Comparison of ENCODE assay signal across 10 cellular contexts in genomic region chr1:51736702-51737101, GRCh38.
DNase-seq lines count a peak whose midpoint lies in the region; ATAC-seq, FAIRE-seq and TF ChIP-seq lines count a peak whose summit lies in the region.
"Had no signal": no experiment of that assay in that cellular context is flagged by ENCODE, and none has a peak within 500 bp of the region (broad histone marks: within the 10 kb centered on the region; RNA-seq: fewer than 3 reads in every experiment).

No MANE protein-coding gene starts in this region.

- no peaks in the 10 kb centered on the region for H3K9me3 Mint-ChIP-seq in T-helper 2 cell treated with Interferon-gamma antibody and Interleukin-4, amounts not matched to agents 5 μg/mL and 100 μg/mL, for 36 hours
- H3K9me3 Mint-ChIP-seq in activated CD8-positive, alpha-beta T cell treated with anti-CD3 and anti-CD28 coated beads for 36 hours = no peaks in the 10 kb centered on the region

- no peaks in the 10 kb centered on the region for H3K9me3 ChIP-seq in K562 (replicated peaks; ENCODE audit: control insufficient read depth, insufficient read depth, low read depth, low read length)
- H3K9me3 ChIP-seq in right lobe of liver = no peaks in the 10 kb centered on the region

- TF ChIP-seq POLR2A in K562 (conservative IDR thresholded peaks at IDR 0.05) (no peak), right lobe of liver (IDR thresholded peaks at IDR 0.05) (no peak)

- H3K9ac ChIP-seq in K562 (ENCODE audit: insufficient read depth in 1 of 2, low read depth in 2 of 2, low read length in 2 of 2) = no peak overlapping the region; a peak in 1 of 4 replicates

- H3K4me1 Mint-ChIP-seq in T-helper 2 cell treated with Interferon-gamma antibody and Interleukin-4, amounts not matched to agents 5 μg/mL and 100 μg/mL, for 36 hours (ENCODE audit: low read depth) = peaks cover 33% of the 10 kb centered on the region
- peaks cover 52% of the 10 kb centered on the region for H3K4me1 Mint-ChIP-seq in activated CD8-positive, alpha-beta T cell treated with anti-CD3 and anti-CD28 coated beads for 36 hours (ENCODE audit: low read depth)

- H3K4me2 ChIP-seq in K562 (ENCODE audit: insufficient read depth, low read length) = 0 out of 2 replicates have a peak overlapping the region, but pooled peaks have one; percentile 6

- no peaks in the 10 kb centered on the region for H3K9me1 ChIP-seq in K562 (ENCODE audit: control insufficient read depth, insufficient read depth, low read length)

- BruUV-seq in K562 (replicated peaks; lab: Mats Ljungman, UMichigan) = no TSS peak

- H3K27ac Mint-ChIP-seq in T-helper 2 cell treated with Interferon-gamma antibody and Interleukin-4, amounts not matched to agents 5 μg/mL and 100 μg/mL, for 36 hours = no peak overlapping the region
- H3K27ac Mint-ChIP-seq in activated CD8-positive, alpha-beta T cell treated with anti-CD3 and anti-CD28 coated beads for 36 hours = no peak overlapping the region

- H4K20me1 ChIP-seq in K562 (replicated peaks; ENCODE audit: control insufficient read depth, insufficient read depth, low read length) = peaks cover 14% of the 10 kb centered on the region; the same call in 1 of the 2 replicates

- TF ChIP-seq EP300 in Ishikawa (IDR thresholded peaks at IDR 0.05; ENCODE audit: borderline replicate concordance) (no peak), K562 (IDR thresholded peaks at IDR 0.05; ENCODE audit: low read length) (peak; percentile 52; the same call in 1 of the 2 replicates)

- in situ Hi-C loops in K562 (cut with MboI) = no loop called here

- no peaks in the 10 kb centered on the region for H3K36me3 Mint-ChIP-seq in T-helper 2 cell treated with Interferon-gamma antibody and Interleukin-4, amounts not matched to agents 5 μg/mL and 100 μg/mL, for 36 hours (ENCODE audit: low read depth)
- H3K36me3 Mint-ChIP-seq in activated CD8-positive, alpha-beta T cell treated with anti-CD3 and anti-CD28 coated beads for 36 hours (ENCODE audit: low read depth) = no peaks in the 10 kb centered on the region

- ATAC-seq in K562 = peak; percentile 36
- peak in 3 of 4 donors; percentile 38 to 51 (median 40) for ATAC-seq in right lobe of liver
- no peak for ATAC-seq in activated CD8-positive, alpha-beta T cell treated with anti-CD3 and anti-CD28 coated beads for 36 hours

- no peak overlapping the region for H2AFZ ChIP-seq in K562 (ENCODE audit: low read depth, low read length)

- H3K27ac ChIP-seq in K562 (ENCODE audit: extremely low read depth, low read depth, low read length) (peak overlapping the region; percentile 69; the same call in 2 of the 3 replicates), right lobe of liver (peak overlapping the region in 2 of 3 donors; percentile 52 to 53)

- peaks cover 100% of the 10 kb centered on the region for H3K79me2 ChIP-seq in K562 (ENCODE audit: control insufficient read depth, insufficient read depth, low read length)

- TF ChIP-seq RAD21 in Ishikawa (IDR thresholded peaks at IDR 0.05; ENCODE audit: low read depth) (no peak), K562 (CRISPR knock-in tag; conservative IDR thresholded peaks at IDR 0.05 in 1 of 2, IDR thresholded peaks at IDR 0.05 in 1 of 2) (no peak)

- intact Hi-C loops in K562 (cut with micrococcal nuclease) = loop anchor here (10.0 kb wide), 1 partner anchor 762 kb away; the partner anchor contains the start of gene CDKN2C
- intact Hi-C loops in right lobe of liver (cut with DNase I) = no loop called here
- intact Hi-C loops in activated CD8-positive, alpha-beta T cell treated with anti-CD3 and anti-CD28 coated beads for 36 hours (cut with micrococcal nuclease) = no loop called here

- H3K36me3 ChIP-seq in K562 (ENCODE audit: control insufficient read depth, insufficient read depth, low read length) = peaks cover 5% of the 10 kb centered on the region; the same call in 1 of the 3 replicates
- no peaks in the 10 kb centered on the region for H3K36me3 ChIP-seq in right lobe of liver

- H3K4me3 ChIP-seq in K562 = no peak overlapping the region
- H3K4me3 ChIP-seq in right lobe of liver = no peak overlapping the region

- no peaks in the 10 kb centered on the region for H3K27me3 Mint-ChIP-seq in T-helper 2 cell treated with Interferon-gamma antibody and Interleukin-4, amounts not matched to agents 5 μg/mL and 100 μg/mL, for 36 hours (ENCODE audit: low read depth)
- no peaks in the 10 kb centered on the region for H3K27me3 Mint-ChIP-seq in activated CD8-positive, alpha-beta T cell treated with anti-CD3 and anti-CD28 coated beads for 36 hours

- TF ChIP-seq CTCF in K562 (IDR thresholded peaks at IDR 0.05 in 2 of 3, conservative IDR thresholded peaks at IDR 0.05 in 1 of 3; ENCODE audit: insufficient read depth in 2 of 3, low read depth in 1 of 3, low read length in 3 of 3) = no peak
- no peak for TF ChIP-seq CTCF in right lobe of liver (IDR thresholded peaks at IDR 0.05)
- TF ChIP-seq CTCF in activated CD8-positive, alpha-beta T cell treated with anti-CD3 and anti-CD28 coated beads for 36 hours (IDR thresholded peaks at IDR 0.05) = no peak

- H3K27me3 ChIP-seq in K562 (ENCODE audit: control insufficient read depth in 2 of 2, insufficient read depth in 2 of 2, low read length in 2 of 2) (no peaks in the 10 kb centered on the region), right lobe of liver (no peaks in the 10 kb centered on the region)

- no peak overlapping the region for H3K4me3 Mint-ChIP-seq in T-helper 2 cell treated with Interferon-gamma antibody and Interleukin-4, amounts not matched to agents 5 μg/mL and 100 μg/mL, for 36 hours
- H3K4me3 Mint-ChIP-seq in activated CD8-positive, alpha-beta T cell treated with anti-CD3 and anti-CD28 coated beads for 36 hours = no peak overlapping the region

- H3K4me1 ChIP-seq in K562 (replicated peaks in 1 of 2; ENCODE audit: control insufficient read depth in 2 of 2, insufficient read depth in 2 of 2, low read length in 2 of 2) (peaks cover 21 to 74% of the 10 kb centered on the region in 2 experiments), right lobe of liver (peaks cover 0 to 45% (median 14%) of the 10 kb centered on the region in 4 donors)

- CTCF ChIA-PET in K562 (lab: Yijun Ruan, JAX; ENCODE audit: low intra/inter-chr PET ratio) = no interaction called here
- CTCF ChIA-PET in activated CD8-positive, alpha-beta T cell treated with anti-CD3 and anti-CD28 coated beads for 36 hours (lab: Charles Lee) = interaction anchor here (2.1 kb wide), 1 partner anchor 12 kb away, joined by 5 read pairs; no protein-coding TSS in a partner anchor

- DNase-seq in Ammon's horn (ENCODE audit: low spot score) = peak; percentile 19
- DNase-seq in K562 (ENCODE audit: extremely low read depth in 1 of 4, low spot score in 3 of 4) = peak; percentile 24 to 92 (median 40)
- no peak for DNase-seq in right lobe of liver
- no peak for DNase-seq in NCI-H187 (lab: John Stamatoyannopoulos, UW)
- DNase-seq in KG1 (lab: John Stamatoyannopoulos, UW) = no peak
- no peak for DNase-seq in T-helper 2 cell treated with Interferon-gamma antibody and Interleukin-4, amounts not matched to agents 5 μg/mL and 100 μg/mL, for 36 hours (ENCODE audit: low spot score)
- DNase-seq in activated CD8-positive, alpha-beta T cell treated with anti-CD3 and anti-CD28 coated beads for 36 hours = no peak
- DNase-seq: cerebellar nuclear complex, midbrain had no signal

- POLR2A ChIA-PET in K562 (lab: Yijun Ruan, JAX) = interaction anchor here (5.9 to 6.1 kb wide), 2 partner anchors 14 to 15 kb away, joined by 34 to 44 read pairs; no protein-coding TSS in a partner anchor
- POLR2A ChIA-PET in activated CD8-positive, alpha-beta T cell treated with anti-CD3 and anti-CD28 coated beads for 36 hours (lab: Charles Lee) = no interaction called here

- peak; percentile 86 for FAIRE-seq in K562 (lab: Jason Lieb, UNC)

TF ChIP-seq in Ishikawa, 13 proteins besides CTCF, POLR2A, EP300 and RAD21 (continues in another document):
- peak; percentile 85 for TF ChIP-seq NFIC (IDR thresholded peaks at IDR 0.05)

TF ChIP-seq in K562, 482 proteins besides CTCF, POLR2A, EP300 and RAD21 (continues in another document):
- TF ChIP-seq MEIS2 (IDR thresholded peaks at IDR 0.05; ENCODE audit: partially characterized antibody) (peak; percentile 68), SMC3 (conservative IDR thresholded peaks at IDR 0.05; ENCODE audit: insufficient read depth, low read depth, low read length) (no peak), ZNF316 (IDR thresholded peaks at IDR 0.05) (peak; percentile 64), NFIC (IDR thresholded peaks at IDR 0.05) (peak; percentile 100), HNRNPL (IDR thresholded peaks at IDR 0.05; ENCODE audit: low read depth, low read length) (no peak), STAT5B (CRISPR knock-in tag; IDR thresholded peaks at IDR 0.05) (no peak), SMARCE1 (IDR thresholded peaks at IDR 0.05) (peak; percentile 62), POLR2G (IDR thresholded peaks at IDR 0.05; ENCODE audit: low read depth, low read length) (no peak), NFE2 (IDR thresholded peaks at IDR 0.05; ENCODE audit: low read depth) (peak; percentile 72), NFATC3 (IDR thresholded peaks at IDR 0.05) (0 out of 2 replicates have a peak, but pooled peaks have one; percentile 72), ZEB2 (IDR thresholded peaks at IDR 0.05) (peak; percentile 49; the same call in 1 of the 2 replicates), DPF2 (IDR thresholded peaks at IDR 0.05) (peak; percentile 72), EHMT2 (IDR thresholded peaks at IDR 0.05) (peak; percentile 48; the same call in 1 of the 2 replicates), ZNF12 (CRISPR knock-in tag; IDR thresholded peaks at IDR 0.05) (no peak), CTBP1 (IDR thresholded peaks at IDR 0.05; ENCODE audit: borderline replicate concordance) (peak; percentile 32; the same call in 1 of the 2 replicates), NBN (IDR thresholded peaks at IDR 0.05; ENCODE audit: low read depth) (0 out of 2 replicates have a peak, but pooled peaks have one; percentile 36), FOXK2 (conservative IDR thresholded peaks at IDR 0.05 in 1 of 2, IDR thresholded peaks at IDR 0.05 in 1 of 2; ENCODE audit: low read depth in 2 of 2) (peak in 1 of 2 experiments; percentile 70; a peak in 3 of 4 replicates), E2F3 (CRISPR knock-in tag; IDR thresholded peaks at IDR 0.05) (no peak), CBX1 (IDR thresholded peaks at IDR 0.05; ENCODE audit: low read depth) (no peak)
- TF ChIP-seq, protein P1, sequence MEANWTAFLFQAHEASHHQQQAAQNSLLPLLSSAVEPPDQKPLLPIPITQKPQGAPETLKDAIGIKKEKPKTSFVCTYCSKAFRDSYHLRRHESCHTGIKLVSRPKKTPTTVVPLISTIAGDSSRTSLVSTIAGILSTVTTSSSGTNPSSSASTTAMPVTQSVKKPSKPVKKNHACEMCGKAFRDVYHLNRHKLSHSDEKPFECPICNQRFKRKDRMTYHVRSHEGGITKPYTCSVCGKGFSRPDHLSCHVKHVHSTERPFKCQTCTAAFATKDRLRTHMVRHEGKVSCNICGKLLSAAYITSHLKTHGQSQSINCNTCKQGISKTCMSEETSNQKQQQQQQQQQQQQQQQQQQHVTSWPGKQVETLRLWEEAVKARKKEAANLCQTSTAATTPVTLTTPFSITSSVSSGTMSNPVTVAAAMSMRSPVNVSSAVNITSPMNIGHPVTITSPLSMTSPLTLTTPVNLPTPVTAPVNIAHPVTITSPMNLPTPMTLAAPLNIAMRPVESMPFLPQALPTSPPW (CRISPR knock-in tag; IDR thresholded peaks at IDR 0.05) = no peak

Comparison
In these comparisons a context has a peak if more than half of its experiments do, and no peak if none do; other contexts are left out.
1. DNase-seq: peak in Ammon's horn (single experiment) and K562 (4 of 4); none in right lobe of liver (0 of 3), NCI-H187 (0 of 2), KG1 (single experiment), T-helper 2 cell treated with Interferon-gamma antibody and Interleukin-4, amounts not matched to agents 5 μg/mL and 100 μg/mL, for 36 hours (single experiment) and activated CD8-positive, alpha-beta T cell treated with anti-CD3 and anti-CD28 coated beads for 36 hours (single experiment).